8 cellular contexts compared by ENCODE assay signal in genomic region chr11:30585892-30586250, GRCh38. TPM values are rescaled to one million over a fixed set of nuclear protein-coding genes. Genes with fewer than 3 reads are reported as not detected.
DNase-seq lines count a peak whose midpoint lies in the region; ATAC-seq and TF ChIP-seq lines count a peak whose summit lies in the region.

No MANE protein-coding gene starts in this region.

- peaks cover 55% of the 10 kb centered on the region for H3K4me1 ChIP-seq in BLaER1
- H3K4me1 ChIP-seq in mesenchymal stem cell (ENCODE audit: control insufficient read depth, insufficient read depth, low read depth, low read length), result peaks cover 27% of the 10 kb centered on the region
- H3K4me1 ChIP-seq in transverse colon, result peaks cover 0 to 26% (median 13%) of the 10 kb centered on the region in 4 donors

- H3K9me3 ChIP-seq in BLaER1 (no peaks in the 10 kb centered on the region), mesenchymal stem cell (ENCODE audit: control insufficient read depth, low read length) (no peaks in the 10 kb centered on the region), transverse colon (no peaks in the 10 kb centered on the region)

- peak overlapping the region; percentile 73 for H3K27ac ChIP-seq in BLaER1
- H3K27ac ChIP-seq in cingulate gyrus (ENCODE audit: low read depth, low read length), result peak overlapping the region; percentile 67
- no peak overlapping the region for H3K27ac ChIP-seq in mesenchymal stem cell (ENCODE audit: low read length, poor library complexity, severe bottlenecking)
- peak overlapping the region; percentile 71 to 89 (median 80) for H3K27ac ChIP-seq in transverse colon

- H2AFZ ChIP-seq in mesenchymal stem cell (ENCODE audit: low read depth, low read length), result peak overlapping the region; percentile 43

- H2BK12ac ChIP-seq in mesenchymal stem cell (ENCODE audit: low read length in 2 of 2), result no peak overlapping the region

- H3K4me2 ChIP-seq in BLaER1 (peak overlapping the region; percentile 95), mesenchymal stem cell (ENCODE audit: low read length, poor library complexity, severe bottlenecking) (peak overlapping the region; percentile 98)

- peaks cover 16% of the 10 kb centered on the region; the same call in 1 of the 2 replicates for H4K20me1 ChIP-seq in BLaER1

- H2BK5ac ChIP-seq in mesenchymal stem cell (ENCODE audit: low read depth, low read length, poor library complexity, severe bottlenecking), result no peak overlapping the region

- H3K36me3 ChIP-seq in BLaER1, result no peaks in the 10 kb centered on the region
- H3K36me3 ChIP-seq in mesenchymal stem cell (ENCODE audit: control insufficient read depth in 1 of 2, insufficient read depth in 2 of 2, low read depth in 1 of 2, low read length in 2 of 2), result peaks cover 0 to 4% of the 10 kb centered on the region in 2 experiments
- H3K36me3 ChIP-seq in transverse colon, result no peaks in the 10 kb centered on the region

- H2BK15ac ChIP-seq in mesenchymal stem cell (ENCODE audit: low read depth, poor library complexity, severe bottlenecking), result no peak overlapping the region

- H3K23ac ChIP-seq in mesenchymal stem cell (ENCODE audit: low read length in 2 of 2), result no peak overlapping the region

- H3K27me3 ChIP-seq in BLaER1 (peaks cover 77% of the 10 kb centered on the region), mesenchymal stem cell (ENCODE audit: control insufficient read depth in 1 of 2, insufficient read depth in 1 of 2, low read length in 2 of 2) (peaks cover 45 to 56% of the 10 kb centered on the region in 2 experiments), transverse colon (peaks cover 57% of the 10 kb centered on the region)

- DNase-seq in mesenchymal stem cell (no peak), transverse colon (peak; percentile 9), SKM-1 treated with dmso at 0.1 percent for 144 hours (lab: John Stamatoyannopoulos, UW; ENCODE audit: unreplicated experiment) (no peak)
- DNase-seq in activated CD4-positive, CD25-positive, alpha-beta regulatory T cell (lab: John Stamatoyannopoulos, UW), result no peak

- no peak for TF ChIP-seq POLR2A in transverse colon (IDR thresholded peaks at IDR 0.05)

- no peaks in the 10 kb centered on the region for H3K79me1 ChIP-seq in mesenchymal stem cell (replicated peaks; ENCODE audit: low read length, poor library complexity, severe bottlenecking)

- H3K4ac ChIP-seq in mesenchymal stem cell (ENCODE audit: low read depth in 1 of 2, low read length in 2 of 2), result no peak overlapping the region

- TF ChIP-seq CTCF in transverse colon (IDR thresholded peaks at IDR 0.05), result no peak

- H3K14ac ChIP-seq in mesenchymal stem cell (ENCODE audit: low read length in 2 of 2), result no peak overlapping the region

- intact Hi-C loops in transverse colon (cut with DNase I; ENCODE audit: low total_unique reads), result no loop called here

- no peak overlapping the region for H4K91ac ChIP-seq in mesenchymal stem cell (ENCODE audit: low read length)

- peak overlapping the region; percentile 19 for H2BK120ac ChIP-seq in mesenchymal stem cell (ENCODE audit: low read depth, low read length)

- no peak overlapping the region for H2AK5ac ChIP-seq in mesenchymal stem cell (ENCODE audit: low read length, severe bottlenecking)

- under 1% methylated on average over 31 of the region's 42 CpGs for WGBS in mesenchymal stem cell
- 3% methylated on average over 38 of the region's 42 CpGs; no CpG with 5 or more reads in 1 of the 2 donors for WGBS in transverse colon (ENCODE audit: low coverage in 1 of 2), 2 donors

- ATAC-seq in GM19351 (IDR thresholded peaks at IDR 0.05; ENCODE audit: unreplicated experiment), result peak; percentile 25
- ATAC-seq in HG03520 (IDR thresholded peaks at IDR 0.05; ENCODE audit: unreplicated experiment), result peak; percentile 9

- peak overlapping the region; percentile 77 for H3K9ac ChIP-seq in BLaER1
- no peak overlapping the region for H3K9ac ChIP-seq in mesenchymal stem cell (ENCODE audit: low read length)

- no peak overlapping the region for H4K8ac ChIP-seq in mesenchymal stem cell (ENCODE audit: low read length)

- in situ Hi-C loops in transverse colon (cut with MboI; ENCODE audit: low pct_ligation_motif_present in 1 of 4, low pct_unique_long_range_greater_than_20kb in 1 of 4, low sequenced_read_pairs in 3 of 4), result no loop called here

- H3K4me3 ChIP-seq in BLaER1, result peak overlapping the region; percentile 76
- peak overlapping the region; percentile 53 to 65 for H3K4me3 ChIP-seq in mesenchymal stem cell (ENCODE audit: insufficient read depth in 1 of 2, low read depth in 1 of 2, low read length in 2 of 2)
- peak overlapping the region; percentile 30 to 81 (median 50) for H3K4me3 ChIP-seq in transverse colon

- no peak for TF ChIP-seq EP300 in transverse colon (IDR thresholded peaks at IDR 0.05; ENCODE audit: low read depth)

- no peak overlapping the region for H3K18ac ChIP-seq in mesenchymal stem cell (ENCODE audit: low read depth in 1 of 2, low read length in 2 of 2)

RNA-seq across cellular contexts. Expression of gene MPPED2, which starts 0.3 kb away (rescaled TPM):
- polyA plus RNA-seq in mesenchymal stem cell (2013, experiment 1 of 2), result not detected
- polyA plus RNA-seq in mesenchymal stem cell (2013, experiment 2 of 2), result 0.04 TPM
- 1 to 10 TPM in 2 of 4 donors, not detected in 2; 1.4 to 1.6 TPM for total RNA-seq in transverse colon
